ENCODE assay signal across 7 cellular contexts in genomic region chr9:129885018-129885669, GRCh38. TPM values are rescaled to one million over a fixed set of nuclear protein-coding genes. Genes with fewer than 3 reads are reported as not detected.
A peak's percentile ranks its signal among the peaks of the same experiment; 100 is the strongest.
DNase-seq lines count a peak whose midpoint lies in the region; ATAC-seq and TF ChIP-seq lines count a peak whose summit lies in the region.

No MANE protein-coding gene starts in this region.

- TF ChIP-seq EP300 in gastroesophageal sphincter (IDR thresholded peaks at IDR 0.05), result no peak

- TF ChIP-seq POLR2A in gastroesophageal sphincter (IDR thresholded peaks at IDR 0.05), result no peak

- no peaks in the 10 kb centered on the region for H3K27me3 ChIP-seq in GM06990 (replicated peaks; ENCODE audit: control insufficient read depth, insufficient read depth, low read length)
- no peaks in the 10 kb centered on the region for H3K27me3 ChIP-seq in gastroesophageal sphincter

- H3K4me3 Mint-ChIP-seq in activated T-cell treated with anti-CD3 and anti-CD28 coated beads, Interleukin-2, amount 50 U/mL, for 4 hours, result peak overlapping the region; percentile 81

- DNase-seq in GM06990 (ENCODE audit: extremely low read depth, insufficient read length), result peak; percentile 73
- peak; percentile 59 for DNase-seq in MV-4-11 (lab: John Stamatoyannopoulos, UW)
- DNase-seq in activated T-cell treated with anti-CD3 and anti-CD28 coated beads, Interleukin-2, amount 50 U/mL, for 4 hours, result no peak
- no peak for DNase-seq in retinal pigment epithelial cell (ENCODE audit: low read depth)

- TF ChIP-seq CTCF in GM06990 (IDR thresholded peaks at IDR 0.05; ENCODE audit: insufficient read depth, low read length, poor library complexity, severe bottlenecking) (peak; percentile 48), gastroesophageal sphincter (IDR thresholded peaks at IDR 0.05) (peak in 1 of 4 experiments; percentile 37), retinal pigment epithelial cell (conservative IDR thresholded peaks at IDR 0.05; ENCODE audit: low read depth, low read length) (peak; percentile 23)

- H3K9me3 Mint-ChIP-seq in activated T-cell treated with anti-CD3 and anti-CD28 coated beads, Interleukin-2, amount 50 U/mL, for 4 hours, result no peaks in the 10 kb centered on the region

- H3K27me3 Mint-ChIP-seq in activated T-cell treated with anti-CD3 and anti-CD28 coated beads, Interleukin-2, amount 50 U/mL, for 4 hours (ENCODE audit: low read depth), result no peaks in the 10 kb centered on the region

- H3K4me3 ChIP-seq in GM06990 (replicated peaks; ENCODE audit: low read depth, low read length) (peak overlapping the region; percentile 59), gastroesophageal sphincter (peak overlapping the region in 1 of 2 donors; percentile 40), retinal pigment epithelial cell (ENCODE audit: low read length) (peak overlapping the region; percentile 35)

- 23% methylated on average over 6 to 9 of the region's 27 CpGs for WGBS in gastroesophageal sphincter (ENCODE audit: low coverage in 1 of 2), 2 donors

- H3K4me1 Mint-ChIP-seq in activated T-cell treated with anti-CD3 and anti-CD28 coated beads, Interleukin-2, amount 50 U/mL, for 4 hours (ENCODE audit: low read depth), result peaks cover 62% of the 10 kb centered on the region

- peaks cover 0 to 83% (median 29%) of the 10 kb centered on the region in 3 donors for H3K4me1 ChIP-seq in gastroesophageal sphincter

- peak in 1 of 2 donors; percentile 3 for ATAC-seq in activated T-cell treated with anti-CD3 and anti-CD28 coated beads, Interleukin-2, amount 50 U/mL, for 4 hours
- ATAC-seq in gastroesophageal sphincter (peak; percentile 29), GM21717 (IDR thresholded peaks at IDR 0.05; ENCODE audit: unreplicated experiment) (no peak), HG03159 (IDR thresholded peaks at IDR 0.05; ENCODE audit: unreplicated experiment) (no peak)

- peak overlapping the region; percentile 50 to 92 (median 87) for H3K27ac ChIP-seq in gastroesophageal sphincter

- H3K9me3 ChIP-seq in gastroesophageal sphincter, result no peaks in the 10 kb centered on the region

- peaks cover 18% of the 10 kb centered on the region for H3K36me3 ChIP-seq in GM06990 (ENCODE audit: control insufficient read depth, insufficient read depth, low read length)
- peaks cover 0 to 23% of the 10 kb centered on the region in 2 donors for H3K36me3 ChIP-seq in gastroesophageal sphincter

- H3K36me3 Mint-ChIP-seq in activated T-cell treated with anti-CD3 and anti-CD28 coated beads, Interleukin-2, amount 50 U/mL, for 4 hours (ENCODE audit: insufficient read depth), result peaks cover 11% of the 10 kb centered on the region

RNA-seq across cellular contexts. Expression of gene USP20, which starts 49.9 kb away (rescaled TPM):
- 10 to 100 TPM; 39.1 to 48.4 (median 47.0) TPM for total RNA-seq in activated T-cell treated with anti-CD3 and anti-CD28 coated beads, Interleukin-2, amount 50 U/mL, for 4 hours
- 10 to 100 TPM; 25.9 to 56.8 (median 33.4) TPM for total RNA-seq in gastroesophageal sphincter

RNA-seq across cellular contexts. Expression of gene C9orf78, which starts 50.1 kb away (rescaled TPM):
- 10 to 100 TPM; 74.8 to 92.6 (median 76.2) TPM for total RNA-seq in activated T-cell treated with anti-CD3 and anti-CD28 coated beads, Interleukin-2, amount 50 U/mL, for 4 hours
- 100 to 1,000 TPM in 2 of 4 donors, 10 to 100 TPM in 2; 59.9 to 113 (median 85.0) TPM for total RNA-seq in gastroesophageal sphincter

Comparison
In these comparisons a context has a peak if more than half of its experiments do, and no peak if none do; other contexts are left out.
1. DNase-seq: peak in GM06990 (single experiment) and MV-4-11 (single experiment); none in activated T-cell treated with anti-CD3 and anti-CD28 coated beads, Interleukin-2, amount 50 U/mL, for 4 hours (single experiment) and retinal pigment epithelial cell (single experiment).